Comparison of ENCODE assay signal across 8 cellular contexts in genomic region chr14:30620178-30620577, GRCh38. TPM values are rescaled to one million over a fixed set of nuclear protein-coding genes. Genes with fewer than 3 reads are reported as not detected.
DNase-seq lines count a peak whose midpoint lies in the region; ATAC-seq and TF ChIP-seq lines count a peak whose summit lies in the region.

No MANE protein-coding gene starts in this region.

- peak; percentile 43 for ATAC-seq in GM18502 (IDR thresholded peaks at IDR 0.05; ENCODE audit: poor library complexity, unreplicated experiment)
- peak; percentile 53 for ATAC-seq in HG02610 (IDR thresholded peaks at IDR 0.05; ENCODE audit: unreplicated experiment)
- no peak for ATAC-seq in left lobe of liver

- H3K9ac ChIP-seq in fibroblast of lung (ENCODE audit: insufficient read depth, low read length): no peak overlapping the region

- H2AFZ ChIP-seq in fibroblast of lung (ENCODE audit: low read length): no peak overlapping the region

- H3K4me3 ChIP-seq in fibroblast of lung (replicated peaks in 1 of 4; ENCODE audit: control extremely low read depth in 1 of 4, insufficient read depth in 1 of 4, low read depth in 3 of 4, low read length in 4 of 4) (no peak overlapping the region), vagina (no peak overlapping the region)

- DNase-seq in NOMO-1 (lab: John Stamatoyannopoulos, UW; ENCODE audit: unreplicated experiment in 2 of 2) (peak; percentile 61 to 87), fibroblast of lung (ENCODE audit: low read depth in 2 of 2) (peak; percentile 57 to 71), NCI-H2029 (lab: John Stamatoyannopoulos, UW) (no peak), NCI-H2107 treated with DMSO at 0.1 percent for 48 hours (lab: John Stamatoyannopoulos, UW; ENCODE audit: unreplicated experiment) (no peak), vagina (ENCODE audit: extremely low spot score in 2 of 2) (no peak), left lobe of liver (ENCODE audit: low spot score) (no peak)

- peaks cover 2% of the 10 kb centered on the region for H3K4me1 ChIP-seq in fibroblast of lung (ENCODE audit: control insufficient read depth, extremely low read depth, insufficient read depth, low read length)
- H3K4me1 ChIP-seq in vagina: peaks cover 18% of the 10 kb centered on the region

- TF ChIP-seq CTCF in fibroblast of lung (conservative IDR thresholded peaks at IDR 0.05 in 1 of 2, IDR thresholded peaks at IDR 0.05 in 1 of 2; ENCODE audit: low read depth in 1 of 2, low read length in 2 of 2) (no peak), vagina (IDR thresholded peaks at IDR 0.05) (no peak)

- H3K27ac ChIP-seq in fibroblast of lung (ENCODE audit: insufficient read depth, low read length) (no peak overlapping the region), vagina (no peak overlapping the region)

- intact Hi-C loops in vagina (cut with DNase I): no loop called here

- TF ChIP-seq POLR2A in vagina (IDR thresholded peaks at IDR 0.05): no peak

- H4K20me1 ChIP-seq in fibroblast of lung (ENCODE audit: control insufficient read depth, extremely low read depth, insufficient read depth, low read length): no peaks in the 10 kb centered on the region

- H3K79me2 ChIP-seq in fibroblast of lung (ENCODE audit: control insufficient read depth, insufficient read depth, low read length): peaks cover 30% of the 10 kb centered on the region

- H3K36me3 ChIP-seq in fibroblast of lung (ENCODE audit: control insufficient read depth, insufficient read depth, low read length): peaks cover 4% of the 10 kb centered on the region
- H3K36me3 ChIP-seq in vagina: no peaks in the 10 kb centered on the region

- no peaks in the 10 kb centered on the region for H3K27me3 ChIP-seq in fibroblast of lung (ENCODE audit: control insufficient read depth, insufficient read depth, low read length)
- no peaks in the 10 kb centered on the region for H3K27me3 ChIP-seq in vagina

- H3K9me3 ChIP-seq in fibroblast of lung (ENCODE audit: control insufficient read depth, insufficient read depth, low read depth, low read length) (no peaks in the 10 kb centered on the region), vagina (no peaks in the 10 kb centered on the region)

- peak overlapping the region; percentile 40 for H3K4me2 ChIP-seq in fibroblast of lung (ENCODE audit: extremely low read depth, insufficient read depth, low read length)

RNA-seq across cellular contexts. Expression of gene SCFD1, which starts 1.9 kb away (rescaled TPM):
- 91.9 and 129 TPM in 2 replicates for total RNA-seq in fibroblast of lung
- polyA plus RNA-seq in fibroblast of lung: 83.1 and 110 TPM in 2 replicates
- polyA plus RNA-seq in fibroblast of lung (2012): 79.4 and 90.5 TPM in 2 replicates
- 3.0 and 11.4 TPM in 2 replicates for polyA minus RNA-seq in fibroblast of lung (ENCODE audit: low replicate concordance)
- total RNA-seq in vagina: 40.8 TPM
- total RNA-seq in left lobe of liver: 25.2 TPM

Comparison
In these comparisons a context has a peak if more than half of its experiments do, and no peak if none do; other contexts are left out.
1. DNase-seq: peak in NOMO-1 (2 of 2) and fibroblast of lung (2 of 2); none in NCI-H2029 (single experiment), NCI-H2107 treated with DMSO at 0.1 percent for 48 hours (single experiment), vagina (0 of 2) and left lobe of liver (single experiment).